In genomic region chr4:182806259-182807252, GRCh38 we compare ENCODE assay signal across 8 cellular contexts.
DNase-seq lines count a peak whose midpoint lies in the region; ATAC-seq and TF ChIP-seq lines count a peak whose summit lies in the region.

No MANE protein-coding gene starts in this region.

- DNase-seq in EL (peak; percentile 74), HuH-7 (ENCODE audit: low spot score) (peak; percentile 47), T follicular helper cell (ENCODE audit: low read depth) (peak; percentile 25), amygdala (lab: John Stamatoyannopoulos, UW) (peak in 52 of 56 donors; percentile 2 to 82 (median 43)), right cardiac atrium (peak; percentile 81 to 93 (median 90)), putamen (ENCODE audit: low spot score) (peak; percentile 61), vagina (ENCODE audit: extremely low spot score in 2 of 2) (peak in 1 of 2 donors; percentile 86)

- TF ChIP-seq POLR2A in vagina (IDR thresholded peaks at IDR 0.05), result no peak

- H3K27me3 ChIP-seq in right cardiac atrium (ENCODE audit: control insufficient read depth, insufficient read depth) (no peaks in the 10 kb centered on the region), vagina (no peaks in the 10 kb centered on the region)

- peak overlapping the region; percentile 52 for H3K4me3 ChIP-seq in right cardiac atrium (ENCODE audit: low read length)
- H3K4me3 ChIP-seq in vagina, result peak overlapping the region; percentile 51 to 52

- peak; percentile 10 to 94 (median 85) for TF ChIP-seq CTCF in vagina (IDR thresholded peaks at IDR 0.05)

- H3K4me1 ChIP-seq in right cardiac atrium (ENCODE audit: control insufficient read depth, insufficient read depth, low read length), result no peaks in the 10 kb centered on the region
- H3K4me1 ChIP-seq in vagina, result peaks cover 14% of the 10 kb centered on the region

- no peaks in the 10 kb centered on the region for H3K36me3 ChIP-seq in vagina

- H3K9me3 ChIP-seq in right cardiac atrium (ENCODE audit: control insufficient read depth, low read length) (no peaks in the 10 kb centered on the region), vagina (no peaks in the 10 kb centered on the region)

- intact Hi-C loops in right cardiac atrium (cut with DNase I), result loop anchor here in 2 of 4 donors (5.0 to 10.0 kb wide), 3 partner anchors 322 to 1662 kb away; no protein-coding TSS in a partner anchor
- intact Hi-C loops in vagina (cut with DNase I), result no loop called here

- ATAC-seq in GM21619 (IDR thresholded peaks at IDR 0.05; ENCODE audit: unreplicated experiment) (peak; percentile 63), right cardiac atrium (peak; percentile 91 to 93)

- H3K27ac ChIP-seq in right cardiac atrium (ENCODE audit: low read length), result no peak overlapping the region
- peak overlapping the region; percentile 52 for H3K27ac ChIP-seq in vagina

- WGBS in right cardiac atrium, result 4% methylated on average over 68 of the region's 68 CpGs
